1 cellular context compared by ENCODE assay signal in the genomic region with DNA sequence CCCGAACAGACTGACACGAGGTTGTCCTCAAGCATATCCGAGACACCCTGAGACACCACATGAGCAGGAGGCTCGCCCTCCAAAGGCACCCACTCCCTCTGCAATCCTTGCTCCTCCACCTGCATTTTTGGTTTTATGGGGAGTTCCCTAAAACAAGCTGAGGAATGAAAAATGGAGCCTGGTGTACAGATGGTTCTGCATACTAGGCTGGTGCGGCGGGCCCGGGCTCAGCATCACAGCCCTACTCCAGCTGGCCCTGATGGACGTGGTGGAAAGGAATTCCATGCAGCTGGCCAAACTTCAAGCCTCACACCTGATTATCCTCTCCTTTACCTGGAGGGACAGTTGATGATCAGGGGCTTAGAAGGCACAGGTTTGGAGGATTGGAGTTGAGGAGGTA.
TF ChIP-seq lines count a peak whose summit lies in the region.

No MANE protein-coding gene starts in this region.

TF ChIP-seq in GM23338, 12 proteins besides CTCF, POLR2A, EP300 and RAD21:
- TF ChIP-seq, protein P1, sequence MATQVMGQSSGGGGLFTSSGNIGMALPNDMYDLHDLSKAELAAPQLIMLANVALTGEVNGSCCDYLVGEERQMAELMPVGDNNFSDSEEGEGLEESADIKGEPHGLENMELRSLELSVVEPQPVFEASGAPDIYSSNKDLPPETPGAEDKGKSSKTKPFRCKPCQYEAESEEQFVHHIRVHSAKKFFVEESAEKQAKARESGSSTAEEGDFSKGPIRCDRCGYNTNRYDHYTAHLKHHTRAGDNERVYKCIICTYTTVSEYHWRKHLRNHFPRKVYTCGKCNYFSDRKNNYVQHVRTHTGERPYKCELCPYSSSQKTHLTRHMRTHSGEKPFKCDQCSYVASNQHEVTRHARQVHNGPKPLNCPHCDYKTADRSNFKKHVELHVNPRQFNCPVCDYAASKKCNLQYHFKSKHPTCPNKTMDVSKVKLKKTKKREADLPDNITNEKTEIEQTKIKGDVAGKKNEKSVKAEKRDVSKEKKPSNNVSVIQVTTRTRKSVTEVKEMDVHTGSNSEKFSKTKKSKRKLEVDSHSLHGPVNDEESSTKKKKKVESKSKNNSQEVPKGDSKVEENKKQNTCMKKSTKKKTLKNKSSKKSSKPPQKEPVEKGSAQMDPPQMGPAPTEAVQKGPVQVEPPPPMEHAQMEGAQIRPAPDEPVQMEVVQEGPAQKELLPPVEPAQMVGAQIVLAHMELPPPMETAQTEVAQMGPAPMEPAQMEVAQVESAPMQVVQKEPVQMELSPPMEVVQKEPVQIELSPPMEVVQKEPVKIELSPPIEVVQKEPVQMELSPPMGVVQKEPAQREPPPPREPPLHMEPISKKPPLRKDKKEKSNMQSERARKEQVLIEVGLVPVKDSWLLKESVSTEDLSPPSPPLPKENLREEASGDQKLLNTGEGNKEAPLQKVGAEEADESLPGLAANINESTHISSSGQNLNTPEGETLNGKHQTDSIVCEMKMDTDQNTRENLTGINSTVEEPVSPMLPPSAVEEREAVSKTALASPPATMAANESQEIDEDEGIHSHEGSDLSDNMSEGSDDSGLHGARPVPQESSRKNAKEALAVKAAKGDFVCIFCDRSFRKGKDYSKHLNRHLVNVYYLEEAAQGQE (IDR thresholded peaks at IDR 0.05; ENCODE audit: unreplicated experiment), result no peak
- TF ChIP-seq EZH2phosphoT487 (IDR thresholded peaks at IDR 0.05; ENCODE audit: unreplicated experiment) (no peak), STAT1 (IDR thresholded peaks at IDR 0.05; ENCODE audit: unreplicated experiment) (no peak), POLR2AphosphoS5 (IDR thresholded peaks at IDR 0.05; ENCODE audit: low read depth) (no peak), EZH2 (IDR thresholded peaks at IDR 0.05; ENCODE audit: low read depth, unreplicated experiment) (no peak), NANOG (IDR thresholded peaks at IDR 0.05; ENCODE audit: borderline replicate concordance) (no peak), CREB1 (CRISPR knock-in tag; IDR thresholded peaks at IDR 0.05; ENCODE audit: low read depth) (no peak), ZNF114 (CRISPR knock-in tag; IDR thresholded peaks at IDR 0.05) (no peak), ZNF331 (CRISPR knock-in tag; IDR thresholded peaks at IDR 0.05; ENCODE audit: low read depth) (no peak), JUNB (IDR thresholded peaks at IDR 0.05; ENCODE audit: unreplicated experiment) (no peak)
- TF ChIP-seq, protein P2, sequence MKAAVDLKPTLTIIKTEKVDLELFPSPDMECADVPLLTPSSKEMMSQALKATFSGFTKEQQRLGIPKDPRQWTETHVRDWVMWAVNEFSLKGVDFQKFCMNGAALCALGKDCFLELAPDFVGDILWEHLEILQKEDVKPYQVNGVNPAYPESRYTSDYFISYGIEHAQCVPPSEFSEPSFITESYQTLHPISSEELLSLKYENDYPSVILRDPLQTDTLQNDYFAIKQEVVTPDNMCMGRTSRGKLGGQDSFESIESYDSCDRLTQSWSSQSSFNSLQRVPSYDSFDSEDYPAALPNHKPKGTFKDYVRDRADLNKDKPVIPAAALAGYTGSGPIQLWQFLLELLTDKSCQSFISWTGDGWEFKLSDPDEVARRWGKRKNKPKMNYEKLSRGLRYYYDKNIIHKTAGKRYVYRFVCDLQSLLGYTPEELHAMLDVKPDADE (IDR thresholded peaks at IDR 0.05), result no peak
- TF ChIP-seq, protein P3, sequence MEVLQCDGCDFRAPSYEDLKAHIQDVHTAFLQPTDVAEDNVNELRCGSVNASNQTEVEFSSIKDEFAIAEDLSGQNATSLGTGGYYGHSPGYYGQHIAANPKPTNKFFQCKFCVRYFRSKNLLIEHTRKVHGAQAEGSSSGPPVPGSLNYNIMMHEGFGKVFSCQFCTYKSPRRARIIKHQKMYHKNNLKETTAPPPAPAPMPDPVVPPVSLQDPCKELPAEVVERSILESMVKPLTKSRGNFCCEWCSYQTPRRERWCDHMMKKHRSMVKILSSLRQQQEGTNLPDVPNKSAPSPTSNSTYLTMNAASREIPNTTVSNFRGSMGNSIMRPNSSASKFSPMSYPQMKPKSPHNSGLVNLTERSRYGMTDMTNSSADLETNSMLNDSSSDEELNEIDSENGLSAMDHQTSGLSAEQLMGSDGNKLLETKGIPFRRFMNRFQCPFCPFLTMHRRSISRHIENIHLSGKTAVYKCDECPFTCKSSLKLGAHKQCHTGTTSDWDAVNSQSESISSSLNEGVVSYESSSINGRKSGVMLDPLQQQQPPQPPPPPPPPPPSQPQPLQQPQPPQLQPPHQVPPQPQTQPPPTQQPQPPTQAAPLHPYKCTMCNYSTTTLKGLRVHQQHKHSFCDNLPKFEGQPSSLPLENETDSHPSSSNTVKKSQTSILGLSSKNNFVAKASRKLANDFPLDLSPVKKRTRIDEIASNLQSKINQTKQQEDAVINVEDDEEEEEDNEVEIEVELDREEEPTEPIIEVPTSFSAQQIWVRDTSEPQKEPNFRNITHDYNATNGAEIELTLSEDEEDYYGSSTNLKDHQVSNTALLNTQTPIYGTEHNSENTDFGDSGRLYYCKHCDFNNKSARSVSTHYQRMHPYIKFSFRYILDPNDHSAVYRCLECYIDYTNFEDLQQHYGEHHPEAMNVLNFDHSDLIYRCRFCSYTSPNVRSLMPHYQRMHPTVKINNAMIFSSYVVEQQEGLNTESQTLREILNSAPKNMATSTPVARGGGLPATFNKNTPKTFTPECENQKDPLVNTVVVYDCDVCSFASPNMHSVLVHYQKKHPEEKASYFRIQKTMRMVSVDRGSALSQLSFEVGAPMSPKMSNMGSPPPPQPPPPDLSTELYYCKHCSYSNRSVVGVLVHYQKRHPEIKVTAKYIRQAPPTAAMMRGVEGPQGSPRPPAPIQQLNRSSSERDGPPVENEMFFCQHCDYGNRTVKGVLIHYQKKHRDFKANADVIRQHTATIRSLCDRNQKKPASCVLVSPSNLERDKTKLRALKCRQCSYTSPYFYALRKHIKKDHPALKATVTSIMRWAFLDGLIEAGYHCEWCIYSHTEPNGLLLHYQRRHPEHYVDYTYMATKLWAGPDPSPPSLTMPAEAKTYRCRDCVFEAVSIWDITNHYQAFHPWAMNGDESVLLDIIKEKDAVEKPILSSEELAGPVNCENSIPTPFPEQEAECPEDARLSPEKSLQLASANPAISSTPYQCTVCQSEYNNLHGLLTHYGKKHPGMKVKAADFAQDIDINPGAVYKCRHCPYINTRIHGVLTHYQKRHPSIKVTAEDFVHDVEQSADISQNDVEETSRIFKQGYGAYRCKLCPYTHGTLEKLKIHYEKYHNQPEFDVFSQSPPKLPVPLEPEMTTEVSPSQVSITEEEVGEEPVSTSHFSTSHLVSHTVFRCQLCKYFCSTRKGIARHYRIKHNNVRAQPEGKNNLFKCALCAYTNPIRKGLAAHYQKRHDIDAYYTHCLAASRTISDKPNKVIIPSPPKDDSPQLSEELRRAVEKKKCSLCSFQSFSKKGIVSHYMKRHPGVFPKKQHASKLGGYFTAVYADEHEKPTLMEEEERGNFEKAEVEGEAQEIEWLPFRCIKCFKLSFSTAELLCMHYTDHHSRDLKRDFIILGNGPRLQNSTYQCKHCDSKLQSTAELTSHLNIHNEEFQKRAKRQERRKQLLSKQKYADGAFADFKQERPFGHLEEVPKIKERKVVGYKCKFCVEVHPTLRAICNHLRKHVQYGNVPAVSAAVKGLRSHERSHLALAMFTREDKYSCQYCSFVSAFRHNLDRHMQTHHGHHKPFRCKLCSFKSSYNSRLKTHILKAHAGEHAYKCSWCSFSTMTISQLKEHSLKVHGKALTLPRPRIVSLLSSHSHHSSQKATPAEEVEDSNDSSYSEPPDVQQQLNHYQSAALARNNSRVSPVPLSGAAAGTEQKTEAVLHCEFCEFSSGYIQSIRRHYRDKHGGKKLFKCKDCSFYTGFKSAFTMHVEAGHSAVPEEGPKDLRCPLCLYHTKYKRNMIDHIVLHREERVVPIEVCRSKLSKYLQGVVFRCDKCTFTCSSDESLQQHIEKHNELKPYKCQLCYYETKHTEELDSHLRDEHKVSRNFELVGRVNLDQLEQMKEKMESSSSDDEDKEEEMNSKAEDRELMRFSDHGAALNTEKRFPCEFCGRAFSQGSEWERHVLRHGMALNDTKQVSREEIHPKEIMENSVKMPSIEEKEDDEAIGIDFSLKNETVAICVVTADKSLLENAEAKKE (CRISPR knock-in tag; IDR thresholded peaks at IDR 0.05), result no peak
TF ChIP-seq in GM23338: peak in this region for 0.
